27 cellular contexts compared by ENCODE assay signal in the genomic region with DNA sequence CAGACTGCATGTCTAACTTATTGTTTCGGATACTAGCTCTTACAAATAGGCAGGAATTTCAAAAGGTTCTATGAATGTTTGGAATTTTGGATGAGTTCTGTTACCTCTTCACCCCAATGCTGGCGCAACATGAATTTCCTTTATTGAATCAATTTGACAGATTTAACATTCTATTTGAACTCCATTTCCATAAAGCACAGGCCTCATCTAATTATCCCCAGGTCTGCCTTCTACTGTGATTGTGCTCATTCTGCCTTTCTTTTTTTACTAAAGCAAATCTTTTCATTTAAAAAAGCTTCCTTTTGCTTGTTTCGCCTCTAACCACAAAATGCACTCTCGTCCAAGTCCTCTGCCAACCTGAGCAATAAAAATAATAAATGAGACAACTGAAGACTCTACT.
"Had no signal": no experiment of that assay in that cellular context is flagged by ENCODE, and none has a peak within 500 bp of the region (broad histone marks: within the 10 kb centered on the region; RNA-seq: fewer than 3 reads in every experiment).

No MANE protein-coding gene starts in this region.

- H3K9me3 ChIP-seq: neutrophil, pancreas, prostate gland, right atrium auricular region, sigmoid colon, stomach, thoracic aorta, thyroid gland, tibial nerve, upper lobe of left lung, vagina had no signal

- H3K27me3 ChIP-seq: neutrophil, pancreas, right atrium auricular region, right lobe of liver, sigmoid colon, stomach, thyroid gland, tibial nerve, upper lobe of left lung, vagina had no signal

- ATAC-seq: natural killer cell; pancreas; right lobe of liver; stimulated activated effector memory CD8-positive, alpha-beta T cell treated with anti-CD3 and anti-CD28 coated beads, Interleukin-12 subunit alpha, Interleukin-12 subunit beta, amount 100 ng/mL, for 72 hours; stimulated activated naive B cell treated with anti-CD40 and anti-IgM and Interleukin-4, amounts not matched to agents 10 μg/mL and 1 μg/mL and 100 μg/mL, for 72 hours had no signal

- H3K4me3 ChIP-seq: pancreas, prostate gland, right atrium auricular region, right lobe of liver, sigmoid colon, stomach, thoracic aorta, thyroid gland, tibial nerve, upper lobe of left lung, vagina had no signal

- H3K27me3 Mint-ChIP-seq: stimulated activated naive B cell treated with anti-CD40 and anti-IgM and Interleukin-4, amounts not matched to agents 10 μg/mL and 1 μg/mL and 100 μg/mL, for 72 hours; stimulated activated naive CD8-positive, alpha-beta T cell treated with anti-CD3 and anti-CD28 coated beads, Interleukin-15, Interleukin-2, amounts not matched to agents 100 ng/mL and 50 ng/mL, for 24 hours had no signal

- H3K27ac ChIP-seq: neutrophil, pancreas, prostate gland, right atrium auricular region, right lobe of liver, sigmoid colon, stomach, thyroid gland, tibial nerve, upper lobe of left lung, vagina had no signal

- H3K36me3 ChIP-seq: neutrophil, pancreas, prostate gland, right atrium auricular region, right lobe of liver, sigmoid colon, stomach, thoracic aorta, thyroid gland, tibial nerve, upper lobe of left lung, vagina had no signal

- H3K27ac Mint-ChIP-seq: natural killer cell; nephron progenitor cell; stimulated activated effector memory CD8-positive, alpha-beta T cell treated with anti-CD3 and anti-CD28 coated beads, Interleukin-12 subunit alpha, Interleukin-12 subunit beta, amount 100 ng/mL, for 72 hours; stimulated activated naive B cell treated with anti-CD40 and anti-IgM and Interleukin-4, amounts not matched to agents 10 μg/mL and 1 μg/mL and 100 μg/mL, for 72 hours; stimulated activated naive CD8-positive, alpha-beta T cell treated with anti-CD3 and anti-CD28 coated beads, Interleukin-15, Interleukin-2, amounts not matched to agents 100 ng/mL and 50 ng/mL, for 24 hours had no signal

- H3K9me3 Mint-ChIP-seq: nephron progenitor cell; neural crest cell; stimulated activated naive CD8-positive, alpha-beta T cell treated with anti-CD3 and anti-CD28 coated beads, Interleukin-15, Interleukin-2, amounts not matched to agents 100 ng/mL and 50 ng/mL, for 24 hours had no signal

- DNase-seq: natural killer cell; nephron progenitor cell; nucleus accumbens; pancreas; retina; right lobe of liver; sigmoid colon; small intestine; stimulated activated CD4-positive, alpha-beta T cell treated with anti-CD3 and anti-CD28 coated beads, Interleukin-15, amount 100 ng/mL, for 24 hours; stimulated activated CD4-positive, alpha-beta T cell treated with anti-CD3 and anti-CD28 coated beads, Interleukin-2, amount 100 ng/mL, for 24 hours; stimulated activated CD4-positive, alpha-beta T cell treated with anti-CD3 and anti-CD28 coated beads, Interleukin-2, amount 100 ng/mL, for 48 hours; stimulated activated CD4-positive, alpha-beta T cell treated with anti-CD3 and anti-CD28 coated beads, Interleukin-4, amount 100 ng/mL, for 24 hours; stimulated activated naive B cell treated with anti-CD40 and anti-IgM and Interleukin-4, amounts not matched to agents 10 μg/mL and 1 μg/mL and 100 μg/mL, for 72 hours; stimulated activated naive CD4-positive, alpha-beta T cell treated with Interleukin-2 at 50 U/mL for 16 hours; stomach; thyroid gland; trophoblast cell; upper lobe of left lung had no signal

- H3K4me3 Mint-ChIP-seq: natural killer cell; nephron progenitor cell; neural crest cell; stimulated activated effector memory CD8-positive, alpha-beta T cell treated with anti-CD3 and anti-CD28 coated beads, Interleukin-12 subunit alpha, Interleukin-12 subunit beta, amount 100 ng/mL, for 72 hours; stimulated activated naive B cell treated with anti-CD40 and anti-IgM and Interleukin-4, amounts not matched to agents 10 μg/mL and 1 μg/mL and 100 μg/mL, for 72 hours; stimulated activated naive CD8-positive, alpha-beta T cell treated with anti-CD3 and anti-CD28 coated beads, Interleukin-15, Interleukin-2, amounts not matched to agents 100 ng/mL and 50 ng/mL, for 24 hours had no signal

- H3K4me1 Mint-ChIP-seq: natural killer cell; nephron progenitor cell; neural crest cell; stimulated activated effector memory CD8-positive, alpha-beta T cell treated with anti-CD3 and anti-CD28 coated beads, Interleukin-12 subunit alpha, Interleukin-12 subunit beta, amount 100 ng/mL, for 72 hours; stimulated activated naive B cell treated with anti-CD40 and anti-IgM and Interleukin-4, amounts not matched to agents 10 μg/mL and 1 μg/mL and 100 μg/mL, for 72 hours had no signal

- H3K4me1 ChIP-seq: prostate gland, right atrium auricular region, sigmoid colon, thyroid gland, upper lobe of left lung, vagina had no signal

- H3K36me3 Mint-ChIP-seq: natural killer cell; stimulated activated effector memory CD8-positive, alpha-beta T cell treated with anti-CD3 and anti-CD28 coated beads, Interleukin-12 subunit alpha, Interleukin-12 subunit beta, amount 100 ng/mL, for 72 hours; stimulated activated naive B cell treated with anti-CD40 and anti-IgM and Interleukin-4, amounts not matched to agents 10 μg/mL and 1 μg/mL and 100 μg/mL, for 72 hours had no signal
